ENCODE assay signal across 1 cellular context in genomic region chr1:36481771-36482723, GRCh38.
TF ChIP-seq lines count a peak whose summit lies in the region.

No MANE protein-coding gene starts in this region.

TF ChIP-seq in HepG2, 621 proteins besides CTCF, POLR2A, EP300 and RAD21:
- TF ChIP-seq ZNF18 (CRISPR knock-in tag; IDR thresholded peaks at IDR 0.05; ENCODE audit: insufficient replicate concordance), result peak; percentile 55
- 0 out of 2 replicates have a peak, but pooled peaks have one; percentile 27 for TF ChIP-seq ZNF567 (CRISPR knock-in tag; IDR thresholded peaks at IDR 0.05; ENCODE audit: borderline replicate concordance)
- TF ChIP-seq SP4 (CRISPR knock-in tag; IDR thresholded peaks at IDR 0.05), result 0 out of 2 replicates have a peak, but pooled peaks have one; percentile 15
- TF ChIP-seq SALL1 (CRISPR knock-in tag; IDR thresholded peaks at IDR 0.05), result 0 out of 2 replicates have a peak, but pooled peaks have one; percentile 43
- no peak for TF ChIP-seq PITX1 (CRISPR knock-in tag; IDR thresholded peaks at IDR 0.05)
- 0 out of 2 replicates have a peak, but pooled peaks have one; percentile 5 for TF ChIP-seq SNAI1 (CRISPR knock-in tag; IDR thresholded peaks at IDR 0.05; ENCODE audit: borderline replicate concordance)
- TF ChIP-seq KDM5B (CRISPR knock-in tag; IDR thresholded peaks at IDR 0.05; ENCODE audit: borderline replicate concordance), result no peak
- 0 out of 2 replicates have a peak, but pooled peaks have one; percentile 15 for TF ChIP-seq PHF21A (CRISPR knock-in tag; IDR thresholded peaks at IDR 0.05)
- peak; percentile 4 for TF ChIP-seq SRSF1 (optimal IDR thresholded peaks at IDR 0.05; ENCODE audit: low read depth, low read length)
- peak; percentile 24; the same call in 1 of the 2 replicates for TF ChIP-seq SIN3A (IDR thresholded peaks at IDR 0.05; ENCODE audit: borderline replicate concordance, low read depth, low read length)
- TF ChIP-seq SETDB1 (CRISPR knock-in tag; IDR thresholded peaks at IDR 0.05; ENCODE audit: borderline replicate concordance), result 0 out of 2 replicates have a peak, but pooled peaks have one; percentile 24
- TF ChIP-seq, protein P1, sequence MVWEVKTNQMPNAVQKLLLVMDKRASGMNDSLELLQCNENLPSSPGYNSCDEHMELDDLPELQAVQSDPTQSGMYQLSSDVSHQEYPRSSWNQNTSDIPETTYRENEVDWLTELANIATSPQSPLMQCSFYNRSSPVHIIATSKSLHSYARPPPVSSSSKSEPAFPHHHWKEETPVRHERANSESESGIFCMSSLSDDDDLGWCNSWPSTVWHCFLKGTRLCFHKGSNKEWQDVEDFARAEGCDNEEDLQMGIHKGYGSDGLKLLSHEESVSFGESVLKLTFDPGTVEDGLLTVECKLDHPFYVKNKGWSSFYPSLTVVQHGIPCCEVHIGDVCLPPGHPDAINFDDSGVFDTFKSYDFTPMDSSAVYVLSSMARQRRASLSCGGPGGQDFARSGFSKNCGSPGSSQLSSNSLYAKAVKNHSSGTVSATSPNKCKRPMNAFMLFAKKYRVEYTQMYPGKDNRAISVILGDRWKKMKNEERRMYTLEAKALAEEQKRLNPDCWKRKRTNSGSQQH (CRISPR knock-in tag; IDR thresholded peaks at IDR 0.05; ENCODE audit: low read depth), result 0 out of 2 replicates have a peak, but pooled peaks have one; percentile 31
- TF ChIP-seq, protein P2, sequence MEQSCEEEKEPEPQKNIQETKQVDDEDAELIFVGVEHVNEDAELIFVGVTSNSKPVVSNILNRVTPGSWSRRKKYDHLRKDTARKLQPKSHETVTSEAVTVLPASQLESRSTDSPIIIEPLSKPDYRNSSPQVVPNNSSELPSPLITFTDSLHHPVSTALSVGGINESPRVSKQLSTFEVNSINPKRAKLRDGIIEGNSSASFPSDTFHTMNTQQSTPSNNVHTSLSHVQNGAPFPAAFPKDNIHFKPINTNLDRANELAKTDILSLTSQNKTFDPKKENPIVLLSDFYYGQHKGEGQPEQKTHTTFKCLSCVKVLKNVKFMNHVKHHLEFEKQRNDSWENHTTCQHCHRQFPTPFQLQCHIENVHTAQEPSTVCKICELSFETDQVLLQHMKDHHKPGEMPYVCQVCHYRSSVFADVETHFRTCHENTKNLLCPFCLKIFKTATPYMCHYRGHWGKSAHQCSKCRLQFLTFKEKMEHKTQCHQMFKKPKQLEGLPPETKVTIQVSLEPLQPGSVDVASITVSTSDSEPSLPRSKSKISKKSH (CRISPR knock-in tag; IDR thresholded peaks at IDR 0.05; ENCODE audit: borderline replicate concordance), result peak; percentile 24; the same call in 1 of the 2 replicates
- TF ChIP-seq HNRNPK (IDR thresholded peaks at IDR 0.05; ENCODE audit: low read depth, low read length, poor library complexity, severe bottlenecking), result no peak
- TF ChIP-seq ZNF879 (CRISPR knock-in tag; IDR thresholded peaks at IDR 0.05), result peak; percentile 64; the same call in 1 of the 2 replicates
- TF ChIP-seq, protein P3, sequence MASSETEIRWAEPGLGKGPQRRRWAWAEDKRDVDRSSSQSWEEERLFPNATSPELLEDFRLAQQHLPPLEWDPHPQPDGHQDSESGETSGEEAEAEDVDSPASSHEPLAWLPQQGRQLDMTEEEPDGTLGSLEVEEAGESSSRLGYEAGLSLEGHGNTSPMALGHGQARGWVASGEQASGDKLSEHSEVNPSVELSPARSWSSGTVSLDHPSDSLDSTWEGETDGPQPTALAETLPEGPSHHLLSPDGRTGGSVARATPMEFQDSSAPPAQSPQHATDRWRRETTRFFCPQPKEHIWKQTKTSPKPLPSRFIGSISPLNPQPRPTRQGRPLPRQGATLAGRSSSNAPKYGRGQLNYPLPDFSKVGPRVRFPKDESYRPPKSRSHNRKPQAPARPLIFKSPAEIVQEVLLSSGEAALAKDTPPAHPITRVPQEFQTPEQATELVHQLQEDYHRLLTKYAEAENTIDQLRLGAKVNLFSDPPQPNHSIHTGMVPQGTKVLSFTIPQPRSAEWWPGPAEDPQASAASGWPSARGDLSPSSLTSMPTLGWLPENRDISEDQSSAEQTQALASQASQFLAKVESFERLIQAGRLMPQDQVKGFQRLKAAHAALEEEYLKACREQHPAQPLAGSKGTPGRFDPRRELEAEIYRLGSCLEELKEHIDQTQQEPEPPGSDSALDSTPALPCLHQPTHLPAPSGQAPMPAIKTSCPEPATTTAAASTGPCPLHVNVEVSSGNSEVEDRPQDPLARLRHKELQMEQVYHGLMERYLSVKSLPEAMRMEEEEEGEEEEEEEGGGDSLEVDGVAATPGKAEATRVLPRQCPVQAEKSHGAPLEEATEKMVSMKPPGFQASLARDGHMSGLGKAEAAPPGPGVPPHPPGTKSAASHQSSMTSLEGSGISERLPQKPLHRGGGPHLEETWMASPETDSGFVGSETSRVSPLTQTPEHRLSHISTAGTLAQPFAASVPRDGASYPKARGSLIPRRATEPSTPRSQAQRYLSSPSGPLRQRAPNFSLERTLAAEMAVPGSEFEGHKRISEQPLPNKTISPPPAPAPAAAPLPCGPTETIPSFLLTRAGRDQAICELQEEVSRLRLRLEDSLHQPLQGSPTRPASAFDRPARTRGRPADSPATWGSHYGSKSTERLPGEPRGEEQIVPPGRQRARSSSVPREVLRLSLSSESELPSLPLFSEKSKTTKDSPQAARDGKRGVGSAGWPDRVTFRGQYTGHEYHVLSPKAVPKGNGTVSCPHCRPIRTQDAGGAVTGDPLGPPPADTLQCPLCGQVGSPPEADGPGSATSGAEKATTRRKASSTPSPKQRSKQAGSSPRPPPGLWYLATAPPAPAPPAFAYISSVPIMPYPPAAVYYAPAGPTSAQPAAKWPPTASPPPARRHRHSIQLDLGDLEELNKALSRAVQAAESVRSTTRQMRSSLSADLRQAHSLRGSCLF (CRISPR knock-in tag; IDR thresholded peaks at IDR 0.05; ENCODE audit: borderline replicate concordance), result no peak
- TF ChIP-seq ZFP91 (CRISPR knock-in tag; IDR thresholded peaks at IDR 0.05; ENCODE audit: borderline replicate concordance), result peak; percentile 43; the same call in 1 of the 2 replicates
- 0 out of 2 replicates have a peak, but pooled peaks have one; percentile 9 for TF ChIP-seq MIXL1 (CRISPR knock-in tag; IDR thresholded peaks at IDR 0.05)
- TF ChIP-seq ZNF530 (CRISPR knock-in tag; IDR thresholded peaks at IDR 0.05; ENCODE audit: low read depth), result no peak
- TF ChIP-seq SKI (IDR thresholded peaks at IDR 0.05; ENCODE audit: partially characterized antibody), result peak; percentile 11
- TF ChIP-seq, protein P4, sequence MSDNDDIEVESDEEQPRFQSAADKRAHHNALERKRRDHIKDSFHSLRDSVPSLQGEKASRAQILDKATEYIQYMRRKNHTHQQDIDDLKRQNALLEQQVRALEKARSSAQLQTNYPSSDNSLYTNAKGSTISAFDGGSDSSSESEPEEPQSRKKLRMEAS (IDR thresholded peaks at IDR 0.05), result 0 out of 2 replicates have a peak, but pooled peaks have one; percentile 12
- TF ChIP-seq ZNF672 (CRISPR knock-in tag; IDR thresholded peaks at IDR 0.05), result no peak
- TF ChIP-seq ZNF230 (CRISPR knock-in tag; IDR thresholded peaks at IDR 0.05), result 0 out of 2 replicates have a peak, but pooled peaks have one; percentile 42
- TF ChIP-seq ETV6 (CRISPR knock-in tag; conservative IDR thresholded peaks at IDR 0.05), result 0 out of 2 replicates have a peak, but pooled peaks have one; percentile 33
- TF ChIP-seq, protein P5, sequence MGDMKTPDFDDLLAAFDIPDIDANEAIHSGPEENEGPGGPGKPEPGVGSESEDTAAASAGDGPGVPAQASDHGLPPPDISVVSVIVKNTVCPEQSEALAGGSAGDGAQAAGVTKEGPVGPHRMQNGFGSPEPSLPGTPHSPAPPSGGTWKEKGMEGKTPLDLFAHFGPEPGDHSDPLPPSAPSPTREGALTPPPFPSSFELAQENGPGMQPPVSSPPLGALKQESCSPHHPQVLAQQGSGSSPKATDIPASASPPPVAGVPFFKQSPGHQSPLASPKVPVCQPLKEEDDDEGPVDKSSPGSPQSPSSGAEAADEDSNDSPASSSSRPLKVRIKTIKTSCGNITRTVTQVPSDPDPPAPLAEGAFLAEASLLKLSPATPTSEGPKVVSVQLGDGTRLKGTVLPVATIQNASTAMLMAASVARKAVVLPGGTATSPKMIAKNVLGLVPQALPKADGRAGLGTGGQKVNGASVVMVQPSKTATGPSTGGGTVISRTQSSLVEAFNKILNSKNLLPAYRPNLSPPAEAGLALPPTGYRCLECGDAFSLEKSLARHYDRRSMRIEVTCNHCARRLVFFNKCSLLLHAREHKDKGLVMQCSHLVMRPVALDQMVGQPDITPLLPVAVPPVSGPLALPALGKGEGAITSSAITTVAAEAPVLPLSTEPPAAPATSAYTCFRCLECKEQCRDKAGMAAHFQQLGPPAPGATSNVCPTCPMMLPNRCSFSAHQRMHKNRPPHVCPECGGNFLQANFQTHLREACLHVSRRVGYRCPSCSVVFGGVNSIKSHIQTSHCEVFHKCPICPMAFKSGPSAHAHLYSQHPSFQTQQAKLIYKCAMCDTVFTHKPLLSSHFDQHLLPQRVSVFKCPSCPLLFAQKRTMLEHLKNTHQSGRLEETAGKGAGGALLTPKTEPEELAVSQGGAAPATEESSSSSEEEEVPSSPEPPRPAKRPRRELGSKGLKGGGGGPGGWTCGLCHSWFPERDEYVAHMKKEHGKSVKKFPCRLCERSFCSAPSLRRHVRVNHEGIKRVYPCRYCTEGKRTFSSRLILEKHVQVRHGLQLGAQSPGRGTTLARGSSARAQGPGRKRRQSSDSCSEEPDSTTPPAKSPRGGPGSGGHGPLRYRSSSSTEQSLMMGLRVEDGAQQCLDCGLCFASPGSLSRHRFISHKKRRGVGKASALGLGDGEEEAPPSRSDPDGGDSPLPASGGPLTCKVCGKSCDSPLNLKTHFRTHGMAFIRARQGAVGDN (CRISPR knock-in tag; IDR thresholded peaks at IDR 0.05), result peak; percentile 51
- peak; percentile 60; the same call in 1 of the 2 replicates for TF ChIP-seq ZNF740 (CRISPR knock-in tag; IDR thresholded peaks at IDR 0.05)
- peak; percentile 40 for TF ChIP-seq IKZF4 (CRISPR knock-in tag; IDR thresholded peaks at IDR 0.05; ENCODE audit: borderline replicate concordance, low read depth, not compliant biosample characterization)
- no peak for TF ChIP-seq POGZ (CRISPR knock-in tag; IDR thresholded peaks at IDR 0.05)
- no peak for TF ChIP-seq GTF2F1 (IDR thresholded peaks at IDR 0.05; ENCODE audit: low read length)
- TF ChIP-seq FOXO4 (CRISPR knock-in tag; conservative IDR thresholded peaks at IDR 0.05), result 0 out of 2 replicates have a peak, but pooled peaks have one; percentile 51
- TF ChIP-seq ZNF333 (CRISPR knock-in tag; IDR thresholded peaks at IDR 0.05; ENCODE audit: borderline replicate concordance), result no peak
TF ChIP-seq in HepG2: peak in this region for 22.
